19 cellular contexts compared by ENCODE assay signal in genomic region chr5:178473858-178474257, GRCh38.
"Had no signal": no experiment of that assay in that cellular context is flagged by ENCODE, and none has a peak within 500 bp of the region (broad histone marks: within the 10 kb centered on the region; RNA-seq: fewer than 3 reads in every experiment).

No MANE protein-coding gene starts in this region.

- DNase-seq: activated CD4-positive, alpha-beta T cell treated with anti-CD3 and anti-CD28 coated beads for 48 hours; activated CD8-positive, alpha-beta memory T cell treated with anti-CD3 and anti-CD28 coated beads for 24 hours; activated T-cell treated with anti-CD3 and anti-CD28 coated beads for 4 hours; amygdala; effector memory CD4-positive, alpha-beta T cell; head of caudate nucleus; immature natural killer cell; nephron progenitor cell; sigmoid colon; stimulated activated CD4-positive, alpha-beta T cell treated with anti-CD3 and anti-CD28 coated beads, Interleukin-1b, Interleukin-23, amount 100 ng/mL, for 48 hours; stimulated activated naive CD8-positive, alpha-beta T cell treated with anti-CD3 and anti-CD28 coated beads, Interleukin-15, amount 100 ng/mL, for 72 hours; SW 1271 had no signal

- H3K27ac ChIP-seq: coronary artery, epithelial cell of prostate, sigmoid colon had no signal

- H3K4me3 ChIP-seq: coronary artery, sigmoid colon had no signal

- H3K36me3 Mint-ChIP-seq: activated naive CD4-positive, alpha-beta T cell treated with anti-CD3 and anti-CD28 coated beads, Interleukin-2, amount 50 U/mL, for 24 hours; brain; immature natural killer cell; WTC11 had no signal

- H3K9me3 Mint-ChIP-seq: activated naive CD4-positive, alpha-beta T cell treated with anti-CD3 and anti-CD28 coated beads, Interleukin-2, amount 50 U/mL, for 24 hours; activated T-helper 17 cell treated with anti-CD3 and anti-CD28 coated beads, Interleukin-2, amount 50 U/mL, for 72 hours; central memory CD8-positive, alpha-beta T cell; immature natural killer cell; stimulated activated naive CD8-positive, alpha-beta T cell treated with anti-CD3 and anti-CD28 coated beads, Interleukin-15, amount 100 ng/mL, for 72 hours had no signal

- ATAC-seq: activated T-helper 17 cell treated with anti-CD3 and anti-CD28 coated beads, Interleukin-2, amount 50 U/mL, for 72 hours; stimulated activated naive CD8-positive, alpha-beta T cell treated with anti-CD3 and anti-CD28 coated beads, Interleukin-15, amount 100 ng/mL, for 72 hours; WTC11 had no signal

- H3K4me1 ChIP-seq: sigmoid colon had no signal

- H3K9me3 ChIP-seq: sigmoid colon had no signal

- H3K27ac Mint-ChIP-seq: activated naive CD4-positive, alpha-beta T cell treated with anti-CD3 and anti-CD28 coated beads, Interleukin-2, amount 50 U/mL, for 24 hours; activated T-helper 17 cell treated with anti-CD3 and anti-CD28 coated beads, Interleukin-2, amount 50 U/mL, for 72 hours; immature natural killer cell; nephron progenitor cell; WTC11 had no signal

- H3K27me3 Mint-ChIP-seq: activated naive CD4-positive, alpha-beta T cell treated with anti-CD3 and anti-CD28 coated beads, Interleukin-2, amount 50 U/mL, for 24 hours; stimulated activated naive CD8-positive, alpha-beta T cell treated with anti-CD3 and anti-CD28 coated beads, Interleukin-15, amount 100 ng/mL, for 72 hours had no signal

- H3K4me1 Mint-ChIP-seq: activated naive CD4-positive, alpha-beta T cell treated with anti-CD3 and anti-CD28 coated beads, Interleukin-2, amount 50 U/mL, for 24 hours; central memory CD8-positive, alpha-beta T cell had no signal

- H3K4me3 Mint-ChIP-seq: activated naive CD4-positive, alpha-beta T cell treated with anti-CD3 and anti-CD28 coated beads, Interleukin-2, amount 50 U/mL, for 24 hours; activated T-helper 17 cell treated with anti-CD3 and anti-CD28 coated beads, Interleukin-2, amount 50 U/mL, for 72 hours; brain; central memory CD8-positive, alpha-beta T cell; immature natural killer cell; nephron progenitor cell; stimulated activated naive CD8-positive, alpha-beta T cell treated with anti-CD3 and anti-CD28 coated beads, Interleukin-15, amount 100 ng/mL, for 72 hours; WTC11 had no signal

- H3K36me3 ChIP-seq: sigmoid colon had no signal
